In the genomic region with DNA sequence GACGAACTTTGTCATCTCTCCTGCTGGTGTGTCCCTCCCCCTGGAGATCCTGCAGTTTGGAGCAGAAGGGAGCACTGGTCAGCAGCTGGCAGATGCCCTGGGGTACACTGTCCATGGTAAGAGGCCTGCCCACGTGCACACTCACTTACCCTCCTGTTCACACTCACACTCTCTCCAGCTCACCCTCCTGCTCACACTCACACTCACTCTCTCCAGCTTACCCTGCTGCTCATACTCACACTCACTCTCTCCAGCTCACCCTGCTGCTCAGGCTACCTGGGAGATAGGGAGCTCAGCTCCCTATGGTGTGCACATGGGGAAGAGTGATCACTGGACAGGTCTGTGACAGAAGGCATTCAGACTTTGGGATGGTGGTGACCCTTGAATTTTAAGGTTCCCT, we compare ENCODE assay signal across 36 cellular contexts. TPM values are rescaled to one million over a fixed set of nuclear protein-coding genes. Genes with fewer than 3 reads are reported as not detected.
"Had no signal": no experiment of that assay in that cellular context is flagged by ENCODE, and none has a peak within 500 bp of the region (broad histone marks: within the 10 kb centered on the region; RNA-seq: fewer than 3 reads in every experiment).

No MANE protein-coding gene starts in this region.

- H3K27ac Mint-ChIP-seq: activated CD4-positive, alpha-beta memory T cell treated with anti-CD3 and anti-CD28 coated beads, Interleukin-2, amount 10 ng/mL, durations not matched to agents 7 days and 5 days; activated CD8-positive, alpha-beta memory T cell treated with anti-CD3 and anti-CD28 coated beads, Interleukin-2, amount 10 ng/mL, durations not matched to agents 7 days and 5 days; activated naive CD4-positive, alpha-beta T cell treated with anti-CD3 and anti-CD28 coated beads, Interleukin-2, amount 50 U/mL, for 24 hours; activated naive CD8-positive, alpha-beta T cell treated with anti-CD3 and anti-CD28 coated beads, Interleukin-2, amount 10 ng/mL, durations not matched to agents 7 days and 5 days; activated T-cell treated with anti-CD3 and anti-CD28 coated beads, Interleukin-2, amount 50 U/mL, for 72 hours; activated T-helper 2 cell treated with anti-CD3 and anti-CD28 coated beads, Interferon-gamma antibody, Interleukin-2, Interleukin-4, amounts not matched to agents 10 μg/mL and 5 μg/mL and 100 μg/mL, durations not matched to agents 14 hours and 24 hours and 36 hours had no signal

- H3K9me3 ChIP-seq: ascending aorta had no signal

- H3K4me3 Mint-ChIP-seq: activated CD4-positive, alpha-beta memory T cell treated with anti-CD3 and anti-CD28 coated beads, Interleukin-2, amount 10 ng/mL, durations not matched to agents 7 days and 5 days; activated CD8-positive, alpha-beta memory T cell treated with anti-CD3 and anti-CD28 coated beads, Interleukin-2, amount 10 ng/mL, durations not matched to agents 7 days and 5 days; activated naive CD4-positive, alpha-beta T cell treated with anti-CD3 and anti-CD28 coated beads, Interleukin-2, amount 50 U/mL, for 24 hours; activated naive CD8-positive, alpha-beta T cell treated with anti-CD3 and anti-CD28 coated beads, Interleukin-2, amount 10 ng/mL, durations not matched to agents 7 days and 5 days; activated T-cell treated with anti-CD3 and anti-CD28 coated beads, Interleukin-2, amount 50 U/mL, for 72 hours had no signal

- H3K27me3 Mint-ChIP-seq: activated CD4-positive, alpha-beta memory T cell treated with anti-CD3 and anti-CD28 coated beads, Interleukin-2, amount 10 ng/mL, durations not matched to agents 7 days and 5 days; activated CD8-positive, alpha-beta memory T cell treated with anti-CD3 and anti-CD28 coated beads, Interleukin-2, amount 10 ng/mL, durations not matched to agents 7 days and 5 days; activated naive CD4-positive, alpha-beta T cell treated with anti-CD3 and anti-CD28 coated beads, Interleukin-2, amount 50 U/mL, for 24 hours had no signal

- H3K4me3 ChIP-seq: ascending aorta had no signal

- H3K36me3 Mint-ChIP-seq: activated CD8-positive, alpha-beta memory T cell treated with anti-CD3 and anti-CD28 coated beads, Interleukin-2, amount 10 ng/mL, durations not matched to agents 7 days and 5 days; activated naive CD8-positive, alpha-beta T cell treated with anti-CD3 and anti-CD28 coated beads, Interleukin-2, amount 10 ng/mL, durations not matched to agents 7 days and 5 days had no signal

- ATAC-seq: activated CD8-positive, alpha-beta memory T cell treated with anti-CD3 and anti-CD28 coated beads, Interleukin-2, amount 10 ng/mL, durations not matched to agents 7 days and 5 days had no signal

- H3K4me2 ChIP-seq: KMS-11 had no signal

- H3K4me1 Mint-ChIP-seq: activated naive CD4-positive, alpha-beta T cell treated with anti-CD3 and anti-CD28 coated beads, Interleukin-2, amount 50 U/mL, for 24 hours had no signal

- H3K27ac ChIP-seq: ascending aorta, KMS-11, WERI-Rb-1 had no signal

- H3K4me1 ChIP-seq: ascending aorta had no signal

- H3K9me3 Mint-ChIP-seq: activated CD4-positive, alpha-beta memory T cell treated with anti-CD3 and anti-CD28 coated beads, Interleukin-2, amount 10 ng/mL, durations not matched to agents 7 days and 5 days; activated naive CD4-positive, alpha-beta T cell treated with anti-CD3 and anti-CD28 coated beads, Interleukin-2, amount 50 U/mL, for 24 hours; activated naive CD8-positive, alpha-beta T cell treated with anti-CD3 and anti-CD28 coated beads, Interleukin-2, amount 10 ng/mL, durations not matched to agents 7 days and 5 days; activated T-cell treated with anti-CD3 and anti-CD28 coated beads, Interleukin-2, amount 50 U/mL, for 72 hours; activated T-helper 2 cell treated with anti-CD3 and anti-CD28 coated beads, Interferon-gamma antibody, Interleukin-2, Interleukin-4, amounts not matched to agents 10 μg/mL and 5 μg/mL and 100 μg/mL, durations not matched to agents 14 hours and 24 hours and 36 hours had no signal

- H3K36me3 ChIP-seq: ascending aorta, WERI-Rb-1 had no signal

- DNase-seq: activated CD4-positive, alpha-beta memory T cell treated with anti-CD3 and anti-CD28 coated beads, Interleukin-2, amount 10 ng/mL, durations not matched to agents 7 days and 5 days; activated CD4-positive, alpha-beta T cell treated with anti-CD3 and anti-CD28 coated beads for 1 hour; activated CD4-positive, alpha-beta T cell treated with anti-CD3 and anti-CD28 coated beads for 48 hours; activated CD4-positive, CD25-positive, alpha-beta regulatory T cell; activated CD8-positive, alpha-beta memory T cell treated with anti-CD3 and anti-CD28 coated beads for 24 hours; activated CD8-positive, alpha-beta memory T cell treated with anti-CD3 and anti-CD28 coated beads, Interleukin-2, amount 10 ng/mL, durations not matched to agents 7 days and 5 days; activated CD8-positive, alpha-beta memory T cell treated with anti-CD3 and anti-CD28 coated beads, Interleukin-2, amount 50 U/mL, for 48 hours; activated gamma-delta T cell; activated naive CD4-positive, alpha-beta T cell treated with Interleukin-2 at 50 U/mL for 16 hours; activated naive CD8-positive, alpha-beta T cell treated with anti-CD3 and anti-CD28 coated beads, Interleukin-2, amount 10 ng/mL, durations not matched to agents 7 days and 5 days; activated T-cell treated with anti-CD3 and anti-CD28 coated beads, Interleukin-2, amount 50 U/mL, for 72 hours; amygdala; MM.1S; MV-4-11; NCI-H1092; NCI-H1436 treated with DMSO at 0.1 percent for 48 hours; NCI-H1694 treated with DMSO at 0.1 percent for 48 hours; NCI-H2029; NCI-H2171; NCI-H510A; NCI-H526; NCI-H748 treated with DMSO at 0.1 percent for 48 hours; NK-92 treated with Interleukin-12 subunit alpha and Interleukin-12 subunit beta, amount 100 ng/mL, for 24 hours; Right ventricle myocardium superior; SW 1271; T-helper 1 cell; T-helper 2 cell; T-helper 9 cell; WERI-Rb-1 had no signal

- H3K9ac ChIP-seq: KMS-11 had no signal

- H3K27me3 ChIP-seq: ascending aorta had no signal

RNA-seq across cellular contexts. Expression of a gene that starts 1.7 kb away (rescaled TPM):
- total RNA-seq: activated CD4-positive, alpha-beta memory T cell treated with anti-CD3 and anti-CD28 coated beads, Interleukin-2, amount 10 ng/mL, durations not matched to agents 7 days and 5 days; activated CD8-positive, alpha-beta memory T cell treated with anti-CD3 and anti-CD28 coated beads, Interleukin-2, amount 10 ng/mL, durations not matched to agents 7 days and 5 days; activated naive CD8-positive, alpha-beta T cell treated with anti-CD3 and anti-CD28 coated beads, Interleukin-2, amount 10 ng/mL, durations not matched to agents 7 days and 5 days; activated T-cell treated with anti-CD3 and anti-CD28 coated beads, Interleukin-2, amount 50 U/mL, for 72 hours; activated T-helper 2 cell treated with anti-CD3 and anti-CD28 coated beads, Interferon-gamma antibody, Interleukin-2, Interleukin-4, amounts not matched to agents 10 μg/mL and 5 μg/mL and 100 μg/mL, durations not matched to agents 14 hours and 24 hours and 36 hours; ascending aorta; cardiac septum; LHCN-M2; OCI-LY7; Right ventricle myocardium superior had no signal
